1 cellular context compared by ENCODE assay signal in the genomic region with DNA sequence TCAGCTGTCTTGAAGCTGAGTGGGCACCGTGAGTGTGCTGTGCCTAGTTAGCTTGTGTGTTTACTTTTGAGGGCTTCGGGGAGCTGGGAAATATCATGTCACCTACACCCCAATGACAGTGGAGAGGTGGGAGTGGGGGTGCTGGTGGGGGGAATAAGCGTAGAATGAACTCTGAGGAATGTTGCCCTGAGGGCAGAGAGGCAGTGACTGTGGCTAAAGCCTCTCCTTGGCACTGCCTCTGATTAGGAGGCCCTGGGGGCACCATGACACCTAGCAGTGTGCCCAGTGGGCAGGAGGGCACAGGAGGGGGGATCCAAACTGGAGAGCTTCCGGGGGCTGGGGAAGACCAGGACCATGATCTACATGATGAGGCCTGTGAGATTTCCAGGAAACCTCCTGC.
TF ChIP-seq lines count a peak whose summit lies in the region.

No MANE protein-coding gene starts in this region.

TF ChIP-seq in IMR-90, 13 proteins besides CTCF, POLR2A, EP300 and RAD21:
- TF ChIP-seq SMC3 (IDR thresholded peaks at IDR 0.05; ENCODE audit: low read depth, low read length) (no peak), RCOR1 (IDR thresholded peaks at IDR 0.05; ENCODE audit: insufficient replicate concordance, low read length) (no peak), USF2 (IDR thresholded peaks at IDR 0.05; ENCODE audit: low read depth, low read length) (no peak)
